ENCODE assay signal across 20 cellular contexts in genomic region chr22:25090225-25090651, GRCh38.
DNase-seq lines count a peak whose midpoint lies in the region; ATAC-seq and TF ChIP-seq lines count a peak whose summit lies in the region.
"Had no signal": no experiment of that assay in that cellular context is flagged by ENCODE, and none has a peak within 500 bp of the region (broad histone marks: within the 10 kb centered on the region; RNA-seq: fewer than 3 reads in every experiment).

No MANE protein-coding gene starts in this region.

- H3K27me3 ChIP-seq in heart left ventricle: no peaks in the 10 kb centered on the region
- no peaks in the 10 kb centered on the region for H3K27me3 ChIP-seq in ascending aorta
- H3K27me3 ChIP-seq in psoas muscle (ENCODE audit: insufficient read depth in 3 of 3, low read length in 2 of 3): no peaks in the 10 kb centered on the region
- H3K27me3 ChIP-seq: BLaER1 treated with 17β-estradiol and CSF1 and Interleukin-3, amounts not matched to agents 10 nM and 100 nM had no signal

- H3K4me1 ChIP-seq in heart left ventricle (peaks cover 0 to 69% (median 30%) of the 10 kb centered on the region in 12 donors), ascending aorta (peaks cover 18 to 71% of the 10 kb centered on the region in 2 donors), psoas muscle (no peaks in the 10 kb centered on the region)
- H3K4me1 ChIP-seq: HAP-1 had no signal

- H3K4me3 ChIP-seq in heart left ventricle: no peak overlapping the region
- no peak overlapping the region for H3K4me3 ChIP-seq in ascending aorta
- no peak overlapping the region for H3K4me3 ChIP-seq in psoas muscle
- H3K4me3 ChIP-seq: BLaER1 treated with 17β-estradiol and CSF1 and Interleukin-3, amounts not matched to agents 10 nM and 100 nM; GM12878; HAP-1 had no signal

- ATAC-seq in heart left ventricle: peak in 3 of 4 donors; percentile 29 to 53 (median 47)
- ATAC-seq in psoas muscle: no peak
- ATAC-seq: CD8-positive, alpha-beta T cell; GM12878 had no signal

- TF ChIP-seq POLR2A in heart left ventricle (IDR thresholded peaks at IDR 0.05) (no peak), erythroblast (IDR thresholded peaks at IDR 0.05; ENCODE audit: low read length) (peak; percentile 22)

- intact Hi-C loops in heart left ventricle (cut with DNase I): loop anchor here in 1 of 10 donors (2.0 kb wide), 1 partner anchor 21 kb away; no protein-coding TSS in a partner anchor
- intact Hi-C loops in cardiac septum (cut with DNase I): no loop called here
- intact Hi-C loops in ascending aorta (cut with DNase I): no loop called here
- intact Hi-C loops in psoas muscle (cut with DNase I): no loop called here

- H3K9me3 ChIP-seq in heart left ventricle (no peaks in the 10 kb centered on the region), ascending aorta (no peaks in the 10 kb centered on the region), psoas muscle (no peaks in the 10 kb centered on the region)
- H3K9me3 ChIP-seq: BLaER1 treated with 17β-estradiol and CSF1 and Interleukin-3, amounts not matched to agents 10 nM and 100 nM; HAP-1 had no signal

- H3K36me3 ChIP-seq in heart left ventricle: no peaks in the 10 kb centered on the region
- peaks cover 0 to 9% of the 10 kb centered on the region in 2 donors for H3K36me3 ChIP-seq in ascending aorta
- no peaks in the 10 kb centered on the region for H3K36me3 ChIP-seq in psoas muscle (ENCODE audit: insufficient read depth in 1 of 2, low read depth in 1 of 2)
- H3K36me3 ChIP-seq: BLaER1 treated with 17β-estradiol and CSF1 and Interleukin-3, amounts not matched to agents 10 nM and 100 nM; HAP-1 had no signal

- TF ChIP-seq CTCF in heart left ventricle (IDR thresholded peaks at IDR 0.05) (no peak), ascending aorta (IDR thresholded peaks at IDR 0.05) (no peak), psoas muscle (IDR thresholded peaks at IDR 0.05) (no peak)

- peak in 1 of 5 donors; percentile 43 for DNase-seq in heart left ventricle
- no peak for DNase-seq in cardiac septum (ENCODE audit: low spot score)
- DNase-seq in ascending aorta (ENCODE audit: low spot score in 2 of 2): no peak
- DNase-seq in erythroblast (lab: John Stamatoyannopoulos, UW): no peak
- DNase-seq in psoas muscle: no peak
- DNase-seq in iPS-NIHi7 (ENCODE audit: extremely low spot score): no peak
- DNase-seq in GOT3 (lab: John Stamatoyannopoulos, UW): no peak
- no peak for DNase-seq in activated effector memory CD4-positive, alpha-beta T cell treated with anti-CD3 and anti-CD28 coated beads, Interleukin-2, amount 50 U/mL, for 16 hours
- DNase-seq: CD8-positive, alpha-beta T cell; DMS53; EL; KG1; NCI-H187; NCI-H2107; NCI-H2227 treated with DMSO at 0.1 percent for 48 hours; NCI-H510A treated with DMSO at 0.1 percent for 48 hours; NCI-H774 had no signal

- H3K27ac ChIP-seq in heart left ventricle (peak overlapping the region in 11 of 12 donors; percentile 31 to 83 (median 51)), ascending aorta (peak overlapping the region; percentile 48 to 91), psoas muscle (peak overlapping the region; percentile 4)
- H3K27ac ChIP-seq: BLaER1 treated with 17β-estradiol and CSF1 and Interleukin-3, amounts not matched to agents 10 nM and 100 nM had no signal

- WGBS in heart left ventricle, 4 donors: 47 to 59% (median 58%) methylated on average over 8 of the region's 8 CpGs
- WGBS in psoas muscle, 3 donors: 62 to 69% (median 68%) methylated on average over 8 of the region's 8 CpGs

Comparison
In these comparisons a context has a peak if more than half of its experiments do, and no peak if none do; other contexts are left out.
1. ATAC-seq: peak in heart left ventricle (3 of 4); none in psoas muscle (0 of 4).
2. H3K27ac ChIP-seq: peak in every context shown above with its lines; median percentile 70 in ascending aorta; 51 in heart left ventricle; 4 in psoas muscle.